ENCODE assay signal across 8 cellular contexts in genomic region chrX:119573840-119574393, GRCh38. TPM values are rescaled to one million over a fixed set of nuclear protein-coding genes. Genes with fewer than 3 reads are reported as not detected.
DNase-seq lines count a peak whose midpoint lies in the region; ATAC-seq and TF ChIP-seq lines count a peak whose summit lies in the region.

No MANE protein-coding gene starts in this region.

- H3K4me1 ChIP-seq in NT2/D1 (ENCODE audit: insufficient read depth, insufficient read length) (peaks cover 2% of the 10 kb centered on the region), subcutaneous abdominal adipose tissue (ENCODE audit: control insufficient read depth in 5 of 5, insufficient read depth in 5 of 5, low read length in 5 of 5) (peaks cover 0 to 20% (median 18%) of the 10 kb centered on the region in 5 donors)

- TF ChIP-seq CTCF in HFF-Myc (IDR thresholded peaks at IDR 0.05; ENCODE audit: low read depth, low read length, missing control alignments) (no peak), chondrocyte (IDR thresholded peaks at IDR 0.05) (no peak)

- H3K9me3 Mint-ChIP-seq in activated CD4-positive, alpha-beta T cell treated with anti-CD3 and anti-CD28 coated beads, Interleukin-2, amount 10 ng/mL, durations not matched to agents 24 days and 14 days = no peaks in the 10 kb centered on the region
- peaks cover 6% of the 10 kb centered on the region for H3K9me3 Mint-ChIP-seq in chondrocyte (ENCODE audit: low read depth)

- DNase-seq in activated CD4-positive, alpha-beta T cell treated with anti-CD3 and anti-CD28 coated beads, Interleukin-2, amount 10 ng/mL, durations not matched to agents 24 days and 14 days = no peak
- no peak for DNase-seq in activated CD4-positive, alpha-beta T cell treated with anti-CD3 and anti-CD28 coated beads, Interleukin-2, amount 50 U/mL, for 4 hours
- DNase-seq in HFF-Myc (ENCODE audit: extremely low read depth, low read depth) (no peak), NT2/D1 (ENCODE audit: low read depth, low spot score) (no peak), chondrocyte (ENCODE audit: low spot score) (no peak), left colon (peak in 1 of 2 donors; percentile 33), SKM-1 treated with dmso at 0.1 percent for 144 hours (lab: John Stamatoyannopoulos, UW; ENCODE audit: unreplicated experiment) (no peak)

- H3K9ac ChIP-seq in NT2/D1 (ENCODE audit: insufficient read length, low read depth) (peak overlapping the region; percentile 61), subcutaneous abdominal adipose tissue (ENCODE audit: low read length in 5 of 5) (peak overlapping the region in 4 of 5 donors; percentile 69 to 82 (median 82))

- peak; percentile 35 for ATAC-seq in left colon

- intact Hi-C loops in activated CD4-positive, alpha-beta T cell treated with anti-CD3 and anti-CD28 coated beads, Interleukin-2, amount 10 ng/mL, durations not matched to agents 24 days and 14 days (cut with micrococcal nuclease) = loop anchor here (1.0 to 10.0 kb wide), 6 partner anchors 9 to 368 kb away; partner anchors contain the start of genes NKAP, NKRF, SEPTIN6 and STEEP1
- intact Hi-C loops in left colon (cut with DNase I, micrococcal nuclease) = no loop called here

- H3K4me3 ChIP-seq in HFF-Myc (replicated peaks; ENCODE audit: low read depth, low read length) = peak overlapping the region; percentile 56
- H3K4me3 ChIP-seq in NT2/D1 (ENCODE audit: insufficient read length, low read depth) = peak overlapping the region; percentile 67
- H3K4me3 ChIP-seq in subcutaneous abdominal adipose tissue (ENCODE audit: low read depth in 1 of 5, low read length in 5 of 5) = peak overlapping the region; percentile 68 to 79 (median 71)

- peak overlapping the region; percentile 82 for H3K27ac ChIP-seq in subcutaneous abdominal adipose tissue (ENCODE audit: low read depth, low read length)

- H3K27ac Mint-ChIP-seq in activated CD4-positive, alpha-beta T cell treated with anti-CD3 and anti-CD28 coated beads, Interleukin-2, amount 10 ng/mL, durations not matched to agents 24 days and 14 days = peak overlapping the region; percentile 89
- peak overlapping the region; percentile 96 for H3K27ac Mint-ChIP-seq in chondrocyte (ENCODE audit: unreplicated experiment)

- H3K36me3 ChIP-seq in NT2/D1 (ENCODE audit: insufficient read depth, insufficient read length, low read length) (peaks cover 30% of the 10 kb centered on the region), subcutaneous abdominal adipose tissue (ENCODE audit: control insufficient read depth in 5 of 5, insufficient read depth in 5 of 5, low read length in 5 of 5) (no peaks in the 10 kb centered on the region)

- H3K27me3 Mint-ChIP-seq in activated CD4-positive, alpha-beta T cell treated with anti-CD3 and anti-CD28 coated beads, Interleukin-2, amount 10 ng/mL, durations not matched to agents 24 days and 14 days = no peaks in the 10 kb centered on the region
- no peaks in the 10 kb centered on the region for H3K27me3 Mint-ChIP-seq in chondrocyte (ENCODE audit: low read depth)

- H3K27me3 ChIP-seq in NT2/D1 (ENCODE audit: insufficient read depth, insufficient read length) (no peaks in the 10 kb centered on the region), subcutaneous abdominal adipose tissue (ENCODE audit: control insufficient read depth in 5 of 5, insufficient read depth in 4 of 5, low read length in 5 of 5) (peaks cover 0 to 5% (median 0%) of the 10 kb centered on the region in 5 donors)

- H3K9me3 ChIP-seq in NT2/D1 (ENCODE audit: insufficient read depth, low read length) = no peaks in the 10 kb centered on the region
- no peaks in the 10 kb centered on the region for H3K9me3 ChIP-seq in subcutaneous abdominal adipose tissue (ENCODE audit: control insufficient read depth in 5 of 5, low read length in 5 of 5)

- peaks cover 6% of the 10 kb centered on the region for H3K36me3 Mint-ChIP-seq in activated CD4-positive, alpha-beta T cell treated with anti-CD3 and anti-CD28 coated beads, Interleukin-2, amount 10 ng/mL, durations not matched to agents 24 days and 14 days (ENCODE audit: low read depth)
- H3K36me3 Mint-ChIP-seq in chondrocyte (ENCODE audit: low read depth) = peaks cover 2% of the 10 kb centered on the region

- H3K4me3 Mint-ChIP-seq in activated CD4-positive, alpha-beta T cell treated with anti-CD3 and anti-CD28 coated beads, Interleukin-2, amount 10 ng/mL, durations not matched to agents 24 days and 14 days = peak overlapping the region; percentile 92
- peak overlapping the region; percentile 92 for H3K4me3 Mint-ChIP-seq in chondrocyte (ENCODE audit: unreplicated experiment)

- H3K4me1 Mint-ChIP-seq in activated CD4-positive, alpha-beta T cell treated with anti-CD3 and anti-CD28 coated beads, Interleukin-2, amount 10 ng/mL, durations not matched to agents 24 days and 14 days = peaks cover 5% of the 10 kb centered on the region
- peaks cover 4% of the 10 kb centered on the region for H3K4me1 Mint-ChIP-seq in chondrocyte (ENCODE audit: low read depth)

RNA-seq across cellular contexts. Expression of gene UBE2A, which starts 0.4 kb away (rescaled TPM):
- total RNA-seq in activated CD4-positive, alpha-beta T cell treated with anti-CD3 and anti-CD28 coated beads, Interleukin-2, amount 10 ng/mL, durations not matched to agents 24 days and 14 days = 58.8 and 60.9 TPM in 2 replicates
- total RNA-seq in chondrocyte (69.5 to 72.5 TPM (median 71.6 TPM) in 3 replicates), left colon (10 to 100 TPM; 73.9 to 92.6 TPM)

RNA-seq across cellular contexts. Expression of gene STEEP1, which starts 8.7 kb away (rescaled TPM):
- 24.4 and 25.4 TPM in 2 replicates for total RNA-seq in activated CD4-positive, alpha-beta T cell treated with anti-CD3 and anti-CD28 coated beads, Interleukin-2, amount 10 ng/mL, durations not matched to agents 24 days and 14 days
- total RNA-seq in chondrocyte (17.1 to 20.3 TPM (median 19.2 TPM) in 3 replicates), left colon (10 to 100 TPM; 15.9 to 21.2 TPM)

RNA-seq across cellular contexts. Expression of gene NKRF, which starts 32.3 kb away (rescaled TPM):
- 28.0 and 29.8 TPM in 2 replicates for total RNA-seq in activated CD4-positive, alpha-beta T cell treated with anti-CD3 and anti-CD28 coated beads, Interleukin-2, amount 10 ng/mL, durations not matched to agents 24 days and 14 days
- total RNA-seq in chondrocyte (7.8 to 8.3 TPM (median 8.0 TPM) in 3 replicates), left colon (1 to 10 TPM; 5.5 to 5.7 TPM)
